8 cellular contexts compared by ENCODE assay signal in the genomic region with DNA sequence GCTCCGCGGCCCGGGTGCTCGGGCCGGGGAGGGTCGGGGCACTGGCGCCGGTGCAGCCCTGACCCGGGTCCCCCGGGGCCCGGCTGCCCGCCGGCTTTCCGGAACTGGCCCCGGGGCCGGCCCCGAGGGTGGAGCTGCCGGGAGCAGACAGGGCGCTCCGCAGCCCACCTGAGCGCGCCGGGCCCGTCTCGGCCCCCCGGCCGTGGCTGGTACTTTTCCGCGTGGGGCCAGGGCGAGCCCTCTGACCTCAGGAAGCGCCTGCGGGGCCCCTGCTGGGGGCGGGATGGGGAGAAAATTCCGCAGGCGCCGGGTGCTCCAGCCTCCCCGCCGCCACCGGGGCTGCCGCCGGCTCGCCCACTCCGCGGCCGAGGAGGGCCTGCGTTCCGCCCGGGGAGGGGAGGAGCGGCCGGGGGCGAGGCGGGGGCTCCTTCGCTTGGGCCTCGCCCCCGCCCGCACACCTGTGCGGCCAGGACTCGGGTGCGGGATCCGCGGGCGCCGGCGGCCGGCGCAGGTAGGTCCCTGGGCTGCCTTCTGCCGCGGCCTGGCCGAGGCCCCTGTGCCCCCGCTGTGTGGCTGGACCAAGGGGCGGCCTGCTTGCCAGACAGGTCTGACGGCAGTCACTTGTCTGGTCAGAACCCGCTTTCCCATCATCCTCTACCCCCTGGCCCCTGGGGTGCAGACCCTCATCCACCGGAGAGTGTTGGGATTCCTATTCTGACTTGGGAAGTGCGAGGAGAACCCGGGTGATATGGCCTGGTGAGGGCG. TPM values are rescaled to one million over a fixed set of nuclear protein-coding genes. Genes with fewer than 3 reads are reported as not detected.
DNase-seq lines count a peak whose midpoint lies in the region; ATAC-seq and TF ChIP-seq lines count a peak whose summit lies in the region.

No MANE protein-coding gene starts in this region.

- H3K4ac ChIP-seq in trophoblast cell (ENCODE audit: low read depth, low read length), result peak overlapping the region; percentile 100

- H3K23ac ChIP-seq in trophoblast cell (ENCODE audit: low read length), result no peak overlapping the region

- H3K18ac ChIP-seq in trophoblast cell (ENCODE audit: low read length), result peak overlapping the region; percentile 48

- peak overlapping the region; percentile 98 for H4K8ac ChIP-seq in trophoblast cell (ENCODE audit: low read depth, low read length)

- peak; percentile 36 for ATAC-seq in CD8-positive, alpha-beta T cell
- ATAC-seq in GM23338 (peak; percentile 19), gastroesophageal sphincter (peak; percentile 18)

- CTCF ChIA-PET in CD8-positive, alpha-beta T cell (lab: Charles Lee), result no interaction called here
- CTCF ChIA-PET in activated CD4-positive, alpha-beta memory T cell treated with anti-CD3 and anti-CD28 coated beads for 36 hours (lab: Charles Lee), result interaction anchor here (1.1 to 1.8 kb wide), 3 partner anchors 34 to 224 kb away, joined by 3 to 7 read pairs (median 3); no protein-coding TSS in a partner anchor

- peak overlapping the region; percentile 99 for H4K91ac ChIP-seq in trophoblast cell (ENCODE audit: low read depth, low read length)

- no CpG with 5 or more reads among the region's 77 CpGs for WGBS in gastroesophageal sphincter (ENCODE audit: low coverage in 1 of 2), 2 donors
- WGBS in trophoblast cell (ENCODE audit: extremely low coverage, insufficient coverage, insufficient read length), result no CpG with 5 or more reads among the region's 77 CpGs

- peak overlapping the region; percentile 88 for H3K4me3 Mint-ChIP-seq in CD8-positive, alpha-beta T cell
- H3K4me3 Mint-ChIP-seq in GM23338, result peak overlapping the region; percentile 72
- H3K4me3 Mint-ChIP-seq in activated CD4-positive, alpha-beta memory T cell treated with anti-CD3 and anti-CD28 coated beads for 36 hours, result peak overlapping the region; percentile 93

- peak overlapping the region; percentile 97 for H3K14ac ChIP-seq in trophoblast cell (ENCODE audit: low read length)

- peaks cover 39% of the 10 kb centered on the region for H3K4me1 ChIP-seq in CD8-positive, alpha-beta T cell (ENCODE audit: insufficient read depth, low read length)
- H3K4me1 ChIP-seq in GM23338 (ENCODE audit: insufficient read depth), result peaks cover 55% of the 10 kb centered on the region
- H3K4me1 ChIP-seq in gastroesophageal sphincter, result peaks cover 0 to 51% (median 38%) of the 10 kb centered on the region in 3 donors
- peaks cover 35 to 42% of the 10 kb centered on the region in 2 experiments for H3K4me1 ChIP-seq in trophoblast cell (ENCODE audit: control insufficient read depth in 1 of 2, insufficient read depth in 2 of 2, low read length in 2 of 2)

- H3K36me3 Mint-ChIP-seq in CD8-positive, alpha-beta T cell, result peaks cover 15% of the 10 kb centered on the region
- peaks cover 5% of the 10 kb centered on the region for H3K36me3 Mint-ChIP-seq in GM23338 (ENCODE audit: low read depth)
- peaks cover 65% of the 10 kb centered on the region for H3K36me3 Mint-ChIP-seq in activated CD4-positive, alpha-beta memory T cell treated with anti-CD3 and anti-CD28 coated beads for 36 hours

- H3K9me3 ChIP-seq in CD8-positive, alpha-beta T cell (ENCODE audit: low read length), result no peaks in the 10 kb centered on the region
- H3K9me3 ChIP-seq in gastroesophageal sphincter, result no peaks in the 10 kb centered on the region
- peaks cover 2% of the 10 kb centered on the region for H3K9me3 ChIP-seq in trophoblast cell (ENCODE audit: insufficient read depth, low read depth, low read length)

- no peaks in the 10 kb centered on the region for H3K9me2 ChIP-seq in GM23338 (ENCODE audit: insufficient read depth)

- peaks cover 58% of the 10 kb centered on the region for H3K79me1 ChIP-seq in trophoblast cell (ENCODE audit: low read length)

- H2BK12ac ChIP-seq in trophoblast cell (ENCODE audit: low read length), result peak overlapping the region; percentile 42

- H3K27me3 Mint-ChIP-seq in CD8-positive, alpha-beta T cell (ENCODE audit: low read depth), result no peaks in the 10 kb centered on the region
- peaks cover 11% of the 10 kb centered on the region for H3K27me3 Mint-ChIP-seq in GM23338 (ENCODE audit: insufficient read depth, low read depth, poor library complexity)
- H3K27me3 Mint-ChIP-seq in activated CD4-positive, alpha-beta memory T cell treated with anti-CD3 and anti-CD28 coated beads for 36 hours, result no peaks in the 10 kb centered on the region

- H3K4me2 ChIP-seq in GM23338 (peak overlapping the region; percentile 84), trophoblast cell (ENCODE audit: low read length) (peak overlapping the region; percentile 89)

- POLR2A ChIA-PET in CD8-positive, alpha-beta T cell (lab: Charles Lee), result interaction anchor here (0.6 to 1.9 kb wide), 6 partner anchors 32 to 154 kb away, joined by 3 to 13 read pairs (median 4); a partner anchor contains a TSS
- POLR2A ChIA-PET in activated CD4-positive, alpha-beta memory T cell treated with anti-CD3 and anti-CD28 coated beads for 36 hours (lab: Charles Lee), result interaction anchor here (0.6 to 4.7 kb wide), 8 partner anchors 10 to 57 kb away, joined by 3 to 63 read pairs (median 10); a partner anchor contains a TSS

- H3K79me2 ChIP-seq in GM23338 (replicated peaks; ENCODE audit: insufficient read depth), result peaks cover 22% of the 10 kb centered on the region
- H3K79me2 ChIP-seq in trophoblast cell (ENCODE audit: control insufficient read depth, insufficient read depth, low read length, poor library complexity), result peaks cover 36% of the 10 kb centered on the region

- peaks cover 22% of the 10 kb centered on the region for H3F3A ChIP-seq in GM23338 (replicated peaks; ENCODE audit: low read depth)

- H2AK5ac ChIP-seq in trophoblast cell (ENCODE audit: low read length), result peak overlapping the region; percentile 51

- H3K27me3 ChIP-seq in CD8-positive, alpha-beta T cell (ENCODE audit: insufficient read depth, low read length), result no peaks in the 10 kb centered on the region
- H3K27me3 ChIP-seq in GM23338 (ENCODE audit: insufficient read depth) (no peaks in the 10 kb centered on the region), gastroesophageal sphincter (no peaks in the 10 kb centered on the region), trophoblast cell (ENCODE audit: insufficient read depth, low read length) (no peaks in the 10 kb centered on the region)

- H2AFZ ChIP-seq in GM23338 (peak overlapping the region; percentile 83; the same call in 1 of the 2 replicates), trophoblast cell (ENCODE audit: insufficient read depth, low read length, poor library complexity) (peak overlapping the region; percentile 30)

- peak overlapping the region; percentile 49 for H4K12ac ChIP-seq in trophoblast cell (ENCODE audit: low read depth, low read length)

- peak overlapping the region; percentile 99 for H2BK120ac ChIP-seq in trophoblast cell (ENCODE audit: insufficient read depth, low read length, poor library complexity)

- peaks cover 34% of the 10 kb centered on the region for H3K4me1 Mint-ChIP-seq in CD8-positive, alpha-beta T cell (ENCODE audit: low read depth)
- H3K4me1 Mint-ChIP-seq in GM23338, result peaks cover 59% of the 10 kb centered on the region
- peaks cover 60% of the 10 kb centered on the region for H3K4me1 Mint-ChIP-seq in activated CD4-positive, alpha-beta memory T cell treated with anti-CD3 and anti-CD28 coated beads for 36 hours (ENCODE audit: low read depth)

- peak overlapping the region; percentile 69 for H3K4me3 ChIP-seq in CD8-positive, alpha-beta T cell (ENCODE audit: low read depth, low read length)
- peak overlapping the region; percentile 76 for H3K4me3 ChIP-seq in GM23338
- H3K4me3 ChIP-seq in gastroesophageal sphincter, result peak overlapping the region; percentile 96 to 99
- peak overlapping the region; percentile 73 for H3K4me3 ChIP-seq in trophoblast cell (ENCODE audit: low read depth, low read length)

- no peak for TF ChIP-seq POLR2A in gastroesophageal sphincter (IDR thresholded peaks at IDR 0.05)

- H4K20me1 ChIP-seq in GM23338 (replicated peaks; ENCODE audit: insufficient read depth), result no peaks in the 10 kb centered on the region

- no peak for TF ChIP-seq EP300 in gastroesophageal sphincter (IDR thresholded peaks at IDR 0.05)

- H2BK5ac ChIP-seq in trophoblast cell (ENCODE audit: low read depth, low read length, poor library complexity), result peak overlapping the region; percentile 98

- DNase-seq in CD8-positive, alpha-beta T cell, result no peak
- DNase-seq in GM23338 (ENCODE audit: low spot score) (peak; percentile 58), trophoblast cell (peak; percentile 57 to 64), KG1 (lab: John Stamatoyannopoulos, UW) (no peak), occipital lobe (lab: John Stamatoyannopoulos, UW) (no peak), DMS114 treated with DMSO at 0.1 percent for 48 hours (lab: John Stamatoyannopoulos, UW; ENCODE audit: unreplicated experiment) (no peak)
- peak; percentile 36 for DNase-seq in activated CD4-positive, alpha-beta memory T cell treated with anti-CD3 and anti-CD28 coated beads for 36 hours

- no peaks in the 10 kb centered on the region for H3K9me3 Mint-ChIP-seq in CD8-positive, alpha-beta T cell
- no peaks in the 10 kb centered on the region for H3K9me3 Mint-ChIP-seq in GM23338
- H3K9me3 Mint-ChIP-seq in activated CD4-positive, alpha-beta memory T cell treated with anti-CD3 and anti-CD28 coated beads for 36 hours, result no peaks in the 10 kb centered on the region

- no peak for TF ChIP-seq CTCF in CD8-positive, alpha-beta T cell (IDR thresholded peaks at IDR 0.05)
- TF ChIP-seq CTCF in GM23338 (conservative IDR thresholded peaks at IDR 0.05; ENCODE audit: low read depth in 2 of 2) (no peak), gastroesophageal sphincter (IDR thresholded peaks at IDR 0.05) (no peak)

- peak overlapping the region; percentile 87 for H3K27ac Mint-ChIP-seq in CD8-positive, alpha-beta T cell
- H3K27ac Mint-ChIP-seq in GM23338, result no peak overlapping the region
- peak overlapping the region; percentile 99 for H3K27ac Mint-ChIP-seq in activated CD4-positive, alpha-beta memory T cell treated with anti-CD3 and anti-CD28 coated beads for 36 hours

- peaks cover 8% of the 10 kb centered on the region for H3K36me3 ChIP-seq in CD8-positive, alpha-beta T cell (ENCODE audit: insufficient read depth, low read length)
- H3K36me3 ChIP-seq in GM23338 (ENCODE audit: insufficient read depth) (no peaks in the 10 kb centered on the region; the same call in 1 of the 2 replicates), gastroesophageal sphincter (peaks cover 0 to 18% of the 10 kb centered on the region in 2 donors), trophoblast cell (ENCODE audit: control insufficient read depth in 1 of 2, insufficient read depth in 2 of 2, low read length in 2 of 2) (peaks cover 19% of the 10 kb centered on the region in 2 experiments)

- H3K27ac ChIP-seq in CD8-positive, alpha-beta T cell (ENCODE audit: low read depth, low read length), result peak overlapping the region; percentile 45
- H3K27ac ChIP-seq in GM23338 (ENCODE audit: low read depth), result 0 out of 2 replicates have a peak overlapping the region, but pooled peaks have one; percentile 23
- H3K27ac ChIP-seq in gastroesophageal sphincter, result peak overlapping the region; percentile 83 to 96 (median 94)
- H3K27ac ChIP-seq in trophoblast cell (ENCODE audit: low read depth, low read length), result peak overlapping the region; percentile 92

- intact Hi-C loops in CD8-positive, alpha-beta T cell (cut with DNase I, micrococcal nuclease), result loop anchor here (1.0 to 5.0 kb wide), 7 partner anchors 15 to 225 kb away; a partner anchor contains a TSS
- intact Hi-C loops in activated CD4-positive, alpha-beta memory T cell treated with anti-CD3 and anti-CD28 coated beads for 36 hours (cut with micrococcal nuclease), result loop anchor here (2.0 kb wide), 1 partner anchor 59 kb away; no protein-coding TSS in a partner anchor

- peak overlapping the region; percentile 95 for H3K9ac ChIP-seq in trophoblast cell (ENCODE audit: low read length)

RNA-seq across cellular contexts. Expression of a gene that starts 3.5 kb away (rescaled TPM):
- total RNA-seq in CD8-positive, alpha-beta T cell, result 100 to 1,000 TPM; 130 to 147 TPM
- total RNA-seq in GM23338 (2014; rRNA removed; shearing (Covaris generic)), result 15.7 and 20.9 TPM in 2 replicates
- 6.3 and 7.4 TPM in 2 replicates for polyA plus RNA-seq in GM23338 (2016; fragmentation: Nextera tagmentation; extraction: Ambion mirVana)
- total RNA-seq in activated CD4-positive, alpha-beta memory T cell treated with anti-CD3 and anti-CD28 coated beads for 36 hours, result 100 to 1,000 TPM; 576 to 590 TPM
- 10 to 100 TPM; 34.1 to 75.4 (median 59.8) TPM for total RNA-seq in gastroesophageal sphincter
- 241 and 261 TPM in 2 replicates for polyA plus RNA-seq in trophoblast cell (2013)
- total RNA-seq in occipital lobe, result 8.7 TPM

RNA-seq across cellular contexts. Expression of a gene that starts 12.4 kb away (rescaled TPM):
- 1 to 10 TPM; 4.9 to 6.8 TPM for total RNA-seq in CD8-positive, alpha-beta T cell
- 14.4 and 18.6 TPM in 2 replicates for total RNA-seq in GM23338 (2014; rRNA removed; shearing (Covaris generic))
- 2.7 and 3.1 TPM in 2 replicates for polyA plus RNA-seq in GM23338 (2016; fragmentation: Nextera tagmentation; extraction: Ambion mirVana)
- total RNA-seq in activated CD4-positive, alpha-beta memory T cell treated with anti-CD3 and anti-CD28 coated beads for 36 hours, result 10 to 100 TPM; 18.0 to 21.1 TPM
- 10 to 100 TPM; 40.1 to 70.4 (median 43.5) TPM for total RNA-seq in gastroesophageal sphincter
- polyA plus RNA-seq in trophoblast cell (2013), result 11.0 and 11.7 TPM in 2 replicates
- total RNA-seq in occipital lobe, result 4.8 TPM

RNA-seq across cellular contexts. Expression of a gene that starts 31.2 kb away (rescaled TPM):
- 100 to 1,000 TPM; 162 to 172 TPM for total RNA-seq in CD8-positive, alpha-beta T cell
- 3.5 and 17.1 TPM in 2 replicates for total RNA-seq in GM23338 (2014; rRNA removed; shearing (Covaris generic))
- 8.0 and 8.2 TPM in 2 replicates for polyA plus RNA-seq in GM23338 (2016; fragmentation: Nextera tagmentation; extraction: Ambion mirVana)
- 10 to 100 TPM; 98.1 to 99.2 TPM for total RNA-seq in activated CD4-positive, alpha-beta memory T cell treated with anti-CD3 and anti-CD28 coated beads for 36 hours
- total RNA-seq in gastroesophageal sphincter (10 to 100 TPM; 19.4 to 58.2 (median 44.9) TPM), occipital lobe (32.4 TPM)
- 21.0 and 22.3 TPM in 2 replicates for polyA plus RNA-seq in trophoblast cell (2013)

Comparison
In these comparisons a context has a peak if more than half of its experiments do, and no peak if none do; other contexts are left out.
1. DNase-seq: peak in GM23338 (single experiment), activated CD4-positive, alpha-beta memory T cell treated with anti-CD3 and anti-CD28 coated beads for 36 hours (single experiment) and trophoblast cell (2 of 2); none in CD8-positive, alpha-beta T cell (0 of 7), KG1 (single experiment), occipital lobe (single experiment) and DMS114 treated with DMSO at 0.1 percent for 48 hours (single experiment).
2. H3K27ac ChIP-seq: peak in every context shown above with its lines; median percentile 94 in gastroesophageal sphincter; 92 in trophoblast cell; 45 in CD8-positive, alpha-beta T cell; 23 in GM23338.
3. Peak in every context shown above with its lines, with median percentiles within 50 percentile points of each other: ATAC-seq, H3K4me3 ChIP-seq and H3K4me3 Mint-ChIP-seq.